21 cellular contexts compared by ENCODE assay signal in the genomic region with DNA sequence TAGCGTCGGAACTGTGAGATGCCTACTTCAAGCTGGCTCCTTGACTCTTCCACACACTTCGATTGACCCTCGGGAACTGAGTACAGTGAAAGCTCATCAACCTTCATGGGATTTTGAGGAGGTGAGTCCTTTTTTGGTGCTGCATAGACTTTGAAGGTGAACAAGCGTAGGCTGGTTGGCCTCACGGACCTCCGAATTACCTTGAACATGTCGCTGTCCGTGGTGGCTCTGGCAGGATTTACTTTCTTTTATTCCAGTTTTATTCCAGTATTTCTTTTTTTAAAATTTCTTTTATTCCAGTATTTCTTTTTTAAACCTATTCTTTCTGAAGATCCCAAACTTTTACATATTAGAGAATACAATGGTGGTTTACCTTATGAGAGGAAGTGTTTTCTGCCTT. TPM values are rescaled to one million over a fixed set of nuclear protein-coding genes. Genes with fewer than 3 reads are reported as not detected.
DNase-seq lines count a peak whose midpoint lies in the region; ATAC-seq, FAIRE-seq and TF ChIP-seq lines count a peak whose summit lies in the region.
"Had no signal": no experiment of that assay in that cellular context is flagged by ENCODE, and none has a peak within 500 bp of the region (broad histone marks: within the 10 kb centered on the region; RNA-seq: fewer than 3 reads in every experiment).

No MANE protein-coding gene starts in this region.

- in situ Hi-C loops in HepG2 (cut with HindIII; ENCODE audit: extremely low pct_ligation_motif_present, low pct_unique_long_range_greater_than_20kb) = no loop called here

- TF ChIP-seq EP300 in HepG2 (IDR thresholded peaks at IDR 0.05; ENCODE audit: low read depth in 2 of 2, low read length in 2 of 2) (no peak), HepG2 (CRISPR knock-in tag; IDR thresholded peaks at IDR 0.05; ENCODE audit: borderline replicate concordance) (no peak)

- intact Hi-C loops in HepG2 (cut with micrococcal nuclease; ENCODE audit: unreplicated experiment) (loop anchor here (5.0 kb wide), 1 partner anchor 33 kb away; no protein-coding TSS in a partner anchor), right lobe of liver (cut with DNase I) (no loop called here)

- H3K79me2 ChIP-seq in HepG2 (ENCODE audit: insufficient read depth, low read length) = no peaks in the 10 kb centered on the region

- H3K4me2 ChIP-seq in HepG2 (ENCODE audit: low read depth, low read length) = no peak overlapping the region

- no peaks in the 10 kb centered on the region for H3K9me3 Mint-ChIP-seq in endodermal cell
- H3K9me3 Mint-ChIP-seq in stimulated activated naive CD8-positive, alpha-beta T cell treated with anti-CD3 and anti-CD28 coated beads, Interleukin-15, amount 100 ng/mL, for 72 hours = no peaks in the 10 kb centered on the region

- no peak for TF ChIP-seq CTCF in HepG2 (CRISPR knock-in tag; IDR thresholded peaks at IDR 0.05)
- TF ChIP-seq CTCF in right lobe of liver (IDR thresholded peaks at IDR 0.05) = no peak
- TF ChIP-seq CTCF in endodermal cell (conservative IDR thresholded peaks at IDR 0.05) = no peak

- no peak for FAIRE-seq in HepG2 (lab: Jason Lieb, UNC)
- FAIRE-seq: A204.1, GM12891, GM19239, HTR-8/SVneo had no signal

- no peaks in the 10 kb centered on the region for H3K27me3 Mint-ChIP-seq in endodermal cell (ENCODE audit: insufficient read depth)
- H3K27me3 Mint-ChIP-seq in stimulated activated naive CD8-positive, alpha-beta T cell treated with anti-CD3 and anti-CD28 coated beads, Interleukin-15, amount 100 ng/mL, for 72 hours = peaks cover 32% of the 10 kb centered on the region

- H3K4me1 Mint-ChIP-seq in endodermal cell = peaks cover 10% of the 10 kb centered on the region
- H3K4me1 Mint-ChIP-seq in stimulated activated naive CD8-positive, alpha-beta T cell treated with anti-CD3 and anti-CD28 coated beads, Interleukin-15, amount 100 ng/mL, for 72 hours = no peaks in the 10 kb centered on the region
- H3K4me1 Mint-ChIP-seq: CD4-positive, alpha-beta memory T cell had no signal

- no peak for ATAC-seq in HepG2
- no peak for ATAC-seq in right lobe of liver
- ATAC-seq in stimulated activated naive CD8-positive, alpha-beta T cell treated with anti-CD3 and anti-CD28 coated beads, Interleukin-15, amount 100 ng/mL, for 72 hours = no peak
- ATAC-seq in GM21360 (IDR thresholded peaks at IDR 0.05; ENCODE audit: unreplicated experiment) = no peak
- ATAC-seq in GM18520 (IDR thresholded peaks at IDR 0.05; ENCODE audit: unreplicated experiment) = no peak

- H3K27me3 ChIP-seq in HepG2 (ENCODE audit: control insufficient read depth in 1 of 2, insufficient read depth in 2 of 2, low read length in 2 of 2) (no peaks in the 10 kb centered on the region), right lobe of liver (no peaks in the 10 kb centered on the region), endodermal cell (ENCODE audit: control insufficient read depth, insufficient read depth, low read length, poor library complexity, severe bottlenecking) (no peaks in the 10 kb centered on the region)
- H3K27me3 ChIP-seq: BE2C had no signal

- H3K9me3 ChIP-seq in HepG2 (ENCODE audit: low read length) = no peaks in the 10 kb centered on the region
- H3K9me3 ChIP-seq in right lobe of liver = no peaks in the 10 kb centered on the region
- H3K9me3 ChIP-seq in endodermal cell (ENCODE audit: control insufficient read depth, low read length) = no peaks in the 10 kb centered on the region
- H3K9me3 ChIP-seq: BE2C had no signal

- H4K20me1 ChIP-seq in HepG2 (ENCODE audit: insufficient read depth, low read length) = no peaks in the 10 kb centered on the region

- no peak overlapping the region for H3K9ac ChIP-seq in HepG2 (ENCODE audit: insufficient read depth, low read depth, low read length)
- no peak overlapping the region for H3K9ac ChIP-seq in endodermal cell (ENCODE audit: extremely low read depth, low read length, poor library complexity, severe bottlenecking)
- H3K9ac ChIP-seq: GM23248 had no signal

- CTCF ChIA-PET in HepG2 (lab: Yijun Ruan, JAX; ENCODE audit: low intra/inter-chr PET ratio, low total read pairs) = no interaction called here

- H3K27ac Mint-ChIP-seq in endodermal cell = no peak overlapping the region
- H3K27ac Mint-ChIP-seq in stimulated activated naive CD8-positive, alpha-beta T cell treated with anti-CD3 and anti-CD28 coated beads, Interleukin-15, amount 100 ng/mL, for 72 hours = no peak overlapping the region
- H3K27ac Mint-ChIP-seq: CD4-positive, alpha-beta memory T cell had no signal

- POLR2A ChIA-PET in HepG2 (lab: Yijun Ruan, JAX) = no interaction called here

- no peaks in the 10 kb centered on the region for H3K36me3 ChIP-seq in HepG2 (replicated peaks in 1 of 2; ENCODE audit: control insufficient read depth in 1 of 2, insufficient read depth in 2 of 2, low read length in 2 of 2)
- no peaks in the 10 kb centered on the region for H3K36me3 ChIP-seq in right lobe of liver
- H3K36me3 ChIP-seq in endodermal cell (ENCODE audit: control insufficient read depth, insufficient read depth, low read length) = no peaks in the 10 kb centered on the region
- H3K36me3 ChIP-seq: BE2C had no signal

- H3K27ac ChIP-seq in HepG2 (ENCODE audit: extremely low read length, insufficient read depth, low read length) (no peak overlapping the region), right lobe of liver (no peak overlapping the region), endodermal cell (ENCODE audit: low read depth, low read length) (no peak overlapping the region)
- H3K27ac ChIP-seq: C4-2B, GM23248 had no signal

- TF ChIP-seq POLR2A in HepG2 (IDR thresholded peaks at IDR 0.05; ENCODE audit: insufficient read depth in 1 of 2, low read depth in 2 of 2, low read length in 2 of 2) (no peak), right lobe of liver (IDR thresholded peaks at IDR 0.05) (no peak)

- no peak overlapping the region for H2AFZ ChIP-seq in HepG2 (ENCODE audit: low read length)
- H2AFZ ChIP-seq: GM23248 had no signal

- WGBS in HepG2 (ENCODE audit: low lambda C conversion rate) = 69% methylated on average over 9 of the region's 9 CpGs
- 86% methylated on average over 9 of the region's 9 CpGs for WGBS in right lobe of liver (ENCODE audit: insufficient coverage, low coverage, low lambda C conversion rate, missing lambda C conversion rate)
- 95 to 100% methylated on average over 2 to 9 of the region's 9 CpGs for WGBS in endodermal cell (ENCODE audit: insufficient coverage in 1 of 2, insufficient read length in 1 of 2), 2 experiments

- BruUV-seq in HepG2 (replicated peaks; lab: Mats Ljungman, UMichigan) = no TSS peak

- no peak for TF ChIP-seq RAD21 in HepG2 (CRISPR knock-in tag; IDR thresholded peaks at IDR 0.05)

- H3K4me3 ChIP-seq in HepG2 (replicated peaks in 1 of 3; ENCODE audit: insufficient read depth in 1 of 3, low read depth in 2 of 3, low read length in 3 of 3) (no peak overlapping the region), right lobe of liver (no peak overlapping the region), endodermal cell (ENCODE audit: low read length) (no peak overlapping the region)
- H3K4me3 ChIP-seq: GM23248 had no signal

- no peak for DNase-seq in HepG2 (ENCODE audit: low spot score)
- DNase-seq in right lobe of liver = no peak
- DNase-seq in amniotic epithelial cell (ENCODE audit: low read depth) = peak; percentile 3
- DNase-seq in endodermal cell = peak; percentile 64
- no peak for DNase-seq in stimulated activated naive CD8-positive, alpha-beta T cell treated with anti-CD3 and anti-CD28 coated beads, Interleukin-15, amount 100 ng/mL, for 72 hours
- DNase-seq in NCI-H524 treated with DMSO at 0.1 percent for 48 hours (lab: John Stamatoyannopoulos, UW) = no peak
- DNase-seq: BE2C; CD4-positive, alpha-beta memory T cell; DMS79; GM23248; H7; KBM-7 had no signal

- H3K36me3 Mint-ChIP-seq in endodermal cell (ENCODE audit: low read depth) = peaks cover 1% of the 10 kb centered on the region
- H3K36me3 Mint-ChIP-seq: CD4-positive, alpha-beta memory T cell had no signal

- H3K4me3 Mint-ChIP-seq in endodermal cell = no peak overlapping the region
- no peak overlapping the region for H3K4me3 Mint-ChIP-seq in stimulated activated naive CD8-positive, alpha-beta T cell treated with anti-CD3 and anti-CD28 coated beads, Interleukin-15, amount 100 ng/mL, for 72 hours
- H3K4me3 Mint-ChIP-seq: CD4-positive, alpha-beta memory T cell had no signal

- H3K4me1 ChIP-seq in HepG2 (ENCODE audit: insufficient read depth, low read length) (peaks cover 14% of the 10 kb centered on the region), right lobe of liver (no peaks in the 10 kb centered on the region), endodermal cell (ENCODE audit: control insufficient read depth, insufficient read depth, low read length) (no peaks in the 10 kb centered on the region)
- H3K4me1 ChIP-seq: BE2C had no signal

RNA-seq across cellular contexts. Expression of gene YTHDC1, which starts 45.2 kb away (rescaled TPM):
- total RNA-seq in HepG2 (2016; rRNA removed; fragmentation: Illumina TruSeq; extraction: Trizol) = 56.3 and 56.8 TPM in 2 replicates
- total RNA-seq in HepG2 (2016; cell fraction: cytosol; rRNA removed; fragmentation: Illumina TruSeq; extraction: Trizol; ENCODE audit: low read depth) = 1.9 and 4.4 TPM in 2 replicates
- 49.2 and 58.7 TPM in 2 replicates for total RNA-seq in HepG2 (2016; cell fraction: insoluble cytoplasmic fraction; rRNA removed; fragmentation: Illumina TruSeq; extraction: Trizol)
- 8.4 and 10.2 TPM in 2 replicates for total RNA-seq in HepG2 (2016; cell fraction: membrane; rRNA removed; fragmentation: Illumina TruSeq; extraction: Trizol)
- total RNA-seq in HepG2 (2016; cell fraction: nucleus; rRNA removed; fragmentation: Illumina TruSeq; extraction: Trizol) = 74.0 and 79.2 TPM in 2 replicates
- polyA plus RNA-seq in HepG2 (2011; rRNA removed) = 37.3 and 38.3 TPM in 2 replicates
- polyA plus RNA-seq in HepG2 (2011; cell fraction: cytosol; rRNA removed) = 13.8 and 17.3 TPM in 2 replicates
- 66.8 and 81.0 TPM in 2 replicates for polyA plus RNA-seq in HepG2 (2011; cell fraction: nucleus; rRNA removed)
- 48.2 and 55.5 TPM in 2 replicates for polyA plus RNA-seq in HepG2 (2012)
- polyA plus RNA-seq in HepG2 (2016; cell fraction: cytosol; fragmentation: Illumina TruSeq; extraction: Trizol; ENCODE audit: low read depth) = 1.6 and 1.7 TPM in 2 replicates
- polyA plus RNA-seq in HepG2 (2016; cell fraction: insoluble cytoplasmic fraction; fragmentation: Illumina TruSeq; extraction: Trizol; ENCODE audit: low read depth) = 56.1 TPM in 2 replicates
- 4.1 and 5.0 TPM in 2 replicates for polyA plus RNA-seq in HepG2 (2016; cell fraction: membrane; fragmentation: Illumina TruSeq; extraction: Trizol; ENCODE audit: low read depth)
- polyA plus RNA-seq in HepG2 (2016; cell fraction: nucleus; fragmentation: Illumina TruSeq; extraction: Trizol; ENCODE audit: insufficient read depth, low read depth) = 75.1 and 77.3 TPM in 2 replicates
- polyA minus RNA-seq in HepG2 (2011; rRNA and poly(A)+ RNA removed; ENCODE audit: low replicate concordance) = 18.4 and 19.2 TPM in 2 replicates
- polyA minus RNA-seq in HepG2 (2011; cell fraction: cytosol; rRNA and poly(A)+ RNA removed) = 12.6 and 15.7 TPM in 2 replicates
- polyA minus RNA-seq in HepG2 (2011; cell fraction: nucleus; rRNA and poly(A)+ RNA removed) = 222 and 253 TPM in 2 replicates
- 10 to 100 TPM; 15.5 to 32.9 (median 26.0) TPM for total RNA-seq in right lobe of liver
- total RNA-seq in endodermal cell = 100 to 1,000 TPM; 170 to 184 TPM
- 95.2 TPM for polyA plus RNA-seq in endodermal cell (2013, experiment 1 of 2)
- polyA plus RNA-seq in endodermal cell (2013, experiment 2 of 2) = 83.8 TPM

RNA-seq across cellular contexts. Expression of gene TMPRSS11B, which starts 59.2 kb away (rescaled TPM):
- not detected in 2 replicates for total RNA-seq in HepG2 (2016; rRNA removed; fragmentation: Illumina TruSeq; extraction: Trizol)
- not detected in 2 replicates for total RNA-seq in HepG2 (2016; cell fraction: cytosol; rRNA removed; fragmentation: Illumina TruSeq; extraction: Trizol; ENCODE audit: low read depth)
- not detected in 2 replicates for total RNA-seq in HepG2 (2016; cell fraction: insoluble cytoplasmic fraction; rRNA removed; fragmentation: Illumina TruSeq; extraction: Trizol)
- not detected in 2 replicates for total RNA-seq in HepG2 (2016; cell fraction: membrane; rRNA removed; fragmentation: Illumina TruSeq; extraction: Trizol)
- not detected in 2 replicates for total RNA-seq in HepG2 (2016; cell fraction: nucleus; rRNA removed; fragmentation: Illumina TruSeq; extraction: Trizol)
- polyA plus RNA-seq in HepG2 (2011; rRNA removed) = not detected in 2 replicates
- not detected in 2 replicates for polyA plus RNA-seq in HepG2 (2011; cell fraction: cytosol; rRNA removed)
- not detected in 2 replicates for polyA plus RNA-seq in HepG2 (2011; cell fraction: nucleus; rRNA removed)
- polyA plus RNA-seq in HepG2 (2012) = not detected in 2 replicates
- not detected in 2 replicates for polyA plus RNA-seq in HepG2 (2016; cell fraction: cytosol; fragmentation: Illumina TruSeq; extraction: Trizol; ENCODE audit: low read depth)
- polyA plus RNA-seq in HepG2 (2016; cell fraction: insoluble cytoplasmic fraction; fragmentation: Illumina TruSeq; extraction: Trizol; ENCODE audit: low read depth) = not detected in 2 replicates
- polyA plus RNA-seq in HepG2 (2016; cell fraction: membrane; fragmentation: Illumina TruSeq; extraction: Trizol; ENCODE audit: low read depth) = not detected in 2 replicates
- polyA plus RNA-seq in HepG2 (2016; cell fraction: nucleus; fragmentation: Illumina TruSeq; extraction: Trizol; ENCODE audit: insufficient read depth, low read depth) = not detected in 2 replicates
- polyA minus RNA-seq in HepG2 (2011; rRNA and poly(A)+ RNA removed; ENCODE audit: low replicate concordance) = not detected in 2 replicates
- not detected in 2 replicates for polyA minus RNA-seq in HepG2 (2011; cell fraction: cytosol; rRNA and poly(A)+ RNA removed)
- not detected in 2 replicates for polyA minus RNA-seq in HepG2 (2011; cell fraction: nucleus; rRNA and poly(A)+ RNA removed)
- not detected for total RNA-seq in right lobe of liver
- under 1 TPM; 0.15 to 0.18 TPM for total RNA-seq in endodermal cell
- polyA plus RNA-seq in endodermal cell (2013, experiment 1 of 2) = not detected
- not detected for polyA plus RNA-seq in endodermal cell (2013, experiment 2 of 2)
- total RNA-seq: CD4-positive, alpha-beta memory T cell; G401; GM23248; H7 had no signal
- polyA plus RNA-seq: AG04450; CD4-positive, alpha-beta memory T cell; GM23248 had no signal

Comparison
In these comparisons a context has a peak if more than half of its experiments do, and no peak if none do; other contexts are left out.
1. DNase-seq: peak in amniotic epithelial cell (single experiment) and endodermal cell (single experiment); none in HepG2 (single experiment), right lobe of liver (0 of 3), stimulated activated naive CD8-positive, alpha-beta T cell treated with anti-CD3 and anti-CD28 coated beads, Interleukin-15, amount 100 ng/mL, for 72 hours (0 of 2) and NCI-H524 treated with DMSO at 0.1 percent for 48 hours (single experiment).